26 cellular contexts compared by ENCODE assay signal in genomic region chrX:13622565-13622964, GRCh38. TPM values are rescaled to one million over a fixed set of nuclear protein-coding genes. Genes with fewer than 3 reads are reported as not detected.
"Had no signal": no experiment of that assay in that cellular context is flagged by ENCODE, and none has a peak within 500 bp of the region (broad histone marks: within the 10 kb centered on the region; RNA-seq: fewer than 3 reads in every experiment).

No MANE protein-coding gene starts in this region.

- H3K36me3 ChIP-seq: left lung, lower lobe of right lung, pancreas, prostate gland, spleen, suprapubic skin, thoracic aorta, tibial artery, upper lobe of right lung had no signal

- ATAC-seq: left colon; left lung; lower lobe of right lung; naive thymus-derived CD8-positive, alpha-beta T cell; pancreas; right cardiac atrium; sciatic nerve; stimulated activated effector memory CD8-positive, alpha-beta T cell treated with anti-CD3 and anti-CD28 coated beads, Interleukin-12 subunit alpha, Interleukin-12 subunit beta, amount 100 ng/mL, for 72 hours; upper lobe of right lung had no signal

- DNase-seq: immature natural killer cell; kidney; left colon; left lung; lower lobe of right lung; mammary epithelial cell; mesenchymal stem cell; naive thymus-derived CD8-positive, alpha-beta T cell; nucleus accumbens; pancreas; posterior cingulate gyrus; retina; right cardiac atrium; small intestine; spleen; stimulated activated CD4-positive, alpha-beta T cell treated with anti-CD3 and anti-CD28 coated beads, Interleukin-4, amount 100 ng/mL, for 24 hours; stimulated activated naive CD4-positive, alpha-beta T cell; tibial artery; trophoblast cell; upper lobe of right lung had no signal

- H3K9me3 ChIP-seq: left lung, lower lobe of right lung, pancreas, prostate gland, suprapubic skin, thoracic aorta, upper lobe of right lung had no signal

- H3K4me3 ChIP-seq: left lung, lower lobe of right lung, pancreas, prostate gland, spleen, suprapubic skin, thoracic aorta, tibial artery, upper lobe of right lung had no signal

- H3K27ac ChIP-seq: left lung, lower lobe of right lung, pancreas, prostate gland, spleen, suprapubic skin, thoracic aorta, tibial artery, upper lobe of right lung had no signal

- H3K27me3 ChIP-seq: suprapubic skin, tibial artery, upper lobe of right lung had no signal

- H3K4me1 ChIP-seq: left lung, lower lobe of right lung, pancreas, prostate gland, spleen, suprapubic skin, tibial artery, upper lobe of right lung had no signal

RNA-seq across cellular contexts. Expression of gene EGFL6, which starts 53.2 kb away (rescaled TPM):
- total RNA-seq: kidney; naive thymus-derived CD8-positive, alpha-beta T cell; neural crest cell; right cardiac atrium; thoracic aorta had no signal
- polyA plus RNA-seq: immature natural killer cell; naive thymus-derived CD8-positive, alpha-beta T cell; right cardiac atrium had no signal
